Comparison of ENCODE assay signal across 16 cellular contexts in genomic region chr9:125411171-125411756, GRCh38.
A peak's percentile ranks its signal among the peaks of the same experiment; 100 is the strongest.
DNase-seq lines count a peak whose midpoint lies in the region; ATAC-seq and TF ChIP-seq lines count a peak whose summit lies in the region.
"Had no signal": no experiment of that assay in that cellular context is flagged by ENCODE, and none has a peak within 500 bp of the region (broad histone marks: within the 10 kb centered on the region; RNA-seq: fewer than 3 reads in every experiment).

No MANE protein-coding gene starts in this region.

- H3K27me3 Mint-ChIP-seq in type B pancreatic cell = peaks cover 17% of the 10 kb centered on the region

- H3K4me3 ChIP-seq in OCI-LY7 (ENCODE audit: low read depth, low read length, poor library complexity, severe bottlenecking) = peak overlapping the region; percentile 74
- H3K4me3 ChIP-seq: GM23338, SK-N-MC had no signal

- H3K79me2 ChIP-seq in OCI-LY7 (ENCODE audit: insufficient read depth, low read depth, low read length) = no peaks in the 10 kb centered on the region

- no peak overlapping the region for H3K27ac ChIP-seq in OCI-LY7 (ENCODE audit: low read depth, low read length, poor library complexity, severe bottlenecking)
- H3K27ac ChIP-seq: SK-N-MC had no signal

- H2AFZ ChIP-seq in OCI-LY7 (ENCODE audit: low read length) = no peak overlapping the region

- H3K9me3 ChIP-seq in OCI-LY7 (ENCODE audit: low read length) = no peaks in the 10 kb centered on the region

- H3K27ac Mint-ChIP-seq in type B pancreatic cell = peak overlapping the region; percentile 10
- H3K27ac Mint-ChIP-seq: GM23338 had no signal

- no peaks in the 10 kb centered on the region for H3K9me2 ChIP-seq in OCI-LY7 (ENCODE audit: insufficient read depth, low read length)

- H3K4me1 Mint-ChIP-seq in type B pancreatic cell (ENCODE audit: unreplicated experiment) = peaks cover 12% of the 10 kb centered on the region

- CTCF ChIA-PET in OCI-LY7 (lab: Charles Lee; ENCODE audit: unreplicated experiment) = no interaction called here

- H3K9me3 Mint-ChIP-seq in type B pancreatic cell = peaks cover 6% of the 10 kb centered on the region
- H3K9me3 Mint-ChIP-seq: GM23338 had no signal

- H4K20me1 ChIP-seq in OCI-LY7 (ENCODE audit: insufficient read depth, low read length) = no peaks in the 10 kb centered on the region

- H3K4me3 Mint-ChIP-seq in type B pancreatic cell = peak overlapping the region; percentile 34
- H3K4me3 Mint-ChIP-seq: GM23338 had no signal

- H3K36me3 ChIP-seq in OCI-LY7 (ENCODE audit: insufficient read depth, low read length) = no peaks in the 10 kb centered on the region

- peaks cover 21% of the 10 kb centered on the region for H3K4me1 ChIP-seq in OCI-LY7 (ENCODE audit: insufficient read depth, low read length, poor library complexity, severe bottlenecking)

- POLR2A ChIA-PET in OCI-LY7 (lab: Charles Lee) = interaction anchor here (1.0 kb wide), 1 partner anchor 10 kb away, joined by 3 read pairs; no protein-coding TSS in a partner anchor

- H3K4me2 ChIP-seq in OCI-LY7 (ENCODE audit: low read length) = peak overlapping the region; percentile 62
- H3K4me2 ChIP-seq: GM23338 had no signal

- no peak for TF ChIP-seq CTCF in OCI-LY7 (conservative IDR thresholded peaks at IDR 0.05; ENCODE audit: low read length)
- no peak for TF ChIP-seq CTCF in type B pancreatic cell (conservative IDR thresholded peaks at IDR 0.05)

- ATAC-seq in Right ventricle myocardium superior (ENCODE audit: poor library complexity) (no peak), left ventricle myocardium superior (no peak)
- ATAC-seq: GM23338 had no signal

- peak; percentile 26 for DNase-seq in Right ventricle myocardium superior
- no peak for DNase-seq in left ventricle myocardium superior
- DNase-seq in OCI-LY7 (ENCODE audit: low spot score) = no peak
- DNase-seq in ecto neural progenitor cell (ENCODE audit: low spot score) = peak; percentile 46
- DNase-seq in type B pancreatic cell (ENCODE audit: extremely low spot score, unreplicated experiment) = no peak
- DNase-seq in GOT3 (lab: John Stamatoyannopoulos, UW) = no peak
- no peak for DNase-seq in NCI-H526 (lab: John Stamatoyannopoulos, UW)
- DNase-seq in activated effector memory CD4-positive, alpha-beta T cell treated with Interleukin-2 at 50 U/mL for 16 hours = no peak
- DNase-seq: CD4-positive, CD25-positive, alpha-beta regulatory T cell; DMS79; KG1; NCI-H1930; NCI-H2171 treated with DMSO at 0.1 percent for 48 hours; NCI-H510A had no signal

- H3K36me3 Mint-ChIP-seq in type B pancreatic cell = no peaks in the 10 kb centered on the region
- H3K36me3 Mint-ChIP-seq: CD4-positive, CD25-positive, alpha-beta regulatory T cell had no signal

- intact Hi-C loops in Right ventricle myocardium superior (cut with DNase I) = no loop called here
- intact Hi-C loops in left ventricle myocardium superior (cut with micrococcal nuclease) = no loop called here
- intact Hi-C loops in OCI-LY7 (cut with micrococcal nuclease; ENCODE audit: unreplicated experiment) = no loop called here

- BruUV-seq in OCI-LY7 (replicated peaks; lab: Mats Ljungman, UMichigan) = no TSS peak

Comparison
In these comparisons a context has a peak if more than half of its experiments do, and no peak if none do; other contexts are left out.
1. DNase-seq: peak in Right ventricle myocardium superior (single experiment) and ecto neural progenitor cell (single experiment); none in left ventricle myocardium superior (single experiment), OCI-LY7 (single experiment), type B pancreatic cell (single experiment), GOT3 (single experiment), NCI-H526 (0 of 2) and activated effector memory CD4-positive, alpha-beta T cell treated with Interleukin-2 at 50 U/mL for 16 hours (single experiment).